12 cellular contexts compared by ENCODE assay signal in the genomic region with DNA sequence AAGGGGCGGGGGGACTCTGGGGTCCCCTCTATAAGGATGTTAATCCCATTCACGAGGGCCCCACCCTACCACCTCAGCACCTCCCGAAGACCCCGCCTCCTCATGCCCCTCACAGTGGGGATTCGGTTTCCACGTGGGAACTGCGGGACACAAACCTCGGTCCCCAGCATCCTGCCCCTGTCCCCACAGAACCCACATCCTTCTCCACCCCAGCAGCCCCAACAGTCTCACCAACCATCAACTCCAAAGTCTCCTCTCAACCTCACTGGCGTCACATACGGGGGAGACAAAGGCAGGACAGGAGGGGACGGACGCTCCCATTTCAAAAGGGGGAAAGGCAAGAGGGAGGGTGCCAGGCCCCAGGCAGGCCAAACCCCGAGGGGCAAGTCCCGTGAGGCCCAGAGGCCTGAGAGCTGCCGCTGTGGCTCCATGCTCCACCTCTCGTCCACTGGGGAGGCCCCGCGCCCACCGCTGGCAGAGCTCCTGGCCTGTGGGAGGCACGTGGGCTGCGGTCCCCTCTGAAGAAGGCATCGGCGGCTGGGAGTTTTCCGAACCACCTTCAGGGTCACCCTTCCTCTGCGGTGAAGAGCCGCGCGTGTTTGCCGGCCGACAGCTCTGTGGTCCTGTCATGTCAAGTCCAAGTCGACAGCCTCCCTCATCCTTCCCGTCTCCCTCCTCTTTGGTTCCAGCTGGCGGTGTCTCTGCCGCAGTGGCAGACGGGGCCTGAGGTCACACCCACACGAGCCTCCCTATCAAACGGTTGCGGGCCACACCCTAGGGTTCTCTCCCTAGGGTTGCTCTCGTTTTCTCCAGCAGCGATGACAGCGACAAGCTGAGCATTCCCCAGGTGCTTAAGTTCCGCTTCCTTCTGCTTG.
DNase-seq lines count a peak whose midpoint lies in the region; ATAC-seq and TF ChIP-seq lines count a peak whose summit lies in the region.
"Had no signal": no experiment of that assay in that cellular context is flagged by ENCODE, and none has a peak within 500 bp of the region (broad histone marks: within the 10 kb centered on the region; RNA-seq: fewer than 3 reads in every experiment).

No MANE protein-coding gene starts in this region.

- no peaks in the 10 kb centered on the region for H3K4me1 ChIP-seq in mesendoderm (ENCODE audit: control insufficient read depth, low read depth, low read length)
- H3K4me1 ChIP-seq: gastroesophageal sphincter had no signal

- H2BK5ac ChIP-seq in mesendoderm (ENCODE audit: low read length) = no peak overlapping the region

- H3K4me3 ChIP-seq in mesendoderm (ENCODE audit: low read length) = no peak overlapping the region
- H3K4me3 ChIP-seq: gastroesophageal sphincter had no signal

- peak overlapping the region; percentile 12 for H3K56ac ChIP-seq in mesendoderm (ENCODE audit: low read length)

- no peak overlapping the region for H3K4me2 ChIP-seq in mesendoderm (ENCODE audit: low read length)

- H2AK5ac ChIP-seq in mesendoderm (ENCODE audit: low read length) = no peak overlapping the region

- no peak overlapping the region for H3K18ac ChIP-seq in mesendoderm (ENCODE audit: low read length)

- no peak for TF ChIP-seq CTCF in type B pancreatic cell (conservative IDR thresholded peaks at IDR 0.05)

- H3K23ac ChIP-seq in mesendoderm (ENCODE audit: low read length) = no peak overlapping the region

- no peak overlapping the region for H3K4ac ChIP-seq in mesendoderm (ENCODE audit: low read depth, low read length)

- intact Hi-C loops in activated T-helper 1 cell treated with anti-CD3 and anti-CD28 coated beads, Interleukin-12 subunit alpha, Interleukin-12 subunit beta, Interleukin-2, Interleukin-4 antibody, amounts not matched to agents 30 ng/mL and 10 ng/mL and 1 ng/mL, durations not matched to agents 14 hours and 24 hours and 36 hours (cut with micrococcal nuclease) = no loop called here

- no peaks in the 10 kb centered on the region for H3K79me1 ChIP-seq in mesendoderm (ENCODE audit: low read length)

- no peak overlapping the region for H4K5ac ChIP-seq in mesendoderm (ENCODE audit: low read length)

- H3K36me3 ChIP-seq in mesendoderm (ENCODE audit: control insufficient read depth, insufficient read depth, low read length) = no peaks in the 10 kb centered on the region
- H3K36me3 ChIP-seq: gastroesophageal sphincter had no signal

- no CpG with 5 or more reads among the region's 42 CpGs for WGBS in mesendoderm (ENCODE audit: extremely low coverage, insufficient coverage, low lambda C conversion rate)

- peak; percentile 7 for DNase-seq in activated naive CD4-positive, alpha-beta T cell treated with anti-CD3 and anti-CD28 coated beads, Interleukin-2, amount 50 U/mL, for 16 hours
- DNase-seq in activated naive CD4-positive, alpha-beta T cell (lab: John Stamatoyannopoulos, UW) = no peak
- DNase-seq in activated T-helper 1 cell treated with anti-CD3 and anti-CD28 coated beads, Interleukin-12 subunit alpha, Interleukin-12 subunit beta, Interleukin-2, Interleukin-4 antibody, amounts not matched to agents 30 ng/mL and 10 ng/mL and 1 ng/mL, durations not matched to agents 14 hours and 24 hours and 36 hours (ENCODE audit: low spot score) = no peak
- DNase-seq in mesendoderm (no peak), type B pancreatic cell (ENCODE audit: extremely low spot score, unreplicated experiment) (peak; percentile 64), DMS153 treated with DMSO at 0.1 percent for 48 hours (lab: John Stamatoyannopoulos, UW; ENCODE audit: unreplicated experiment) (no peak)
- DNase-seq: midbrain, NCI-H1417 treated with DMSO at 0.1 percent for 48 hours had no signal

- no peaks in the 10 kb centered on the region for H3K9me3 Mint-ChIP-seq in activated T-helper 1 cell treated with anti-CD3 and anti-CD28 coated beads, Interleukin-12 subunit alpha, Interleukin-12 subunit beta, Interleukin-2, Interleukin-4 antibody, amounts not matched to agents 30 ng/mL and 10 ng/mL and 1 ng/mL, durations not matched to agents 14 hours and 24 hours and 36 hours
- H3K9me3 Mint-ChIP-seq in type B pancreatic cell = no peaks in the 10 kb centered on the region

- peak overlapping the region; percentile 39 for H3K4me3 Mint-ChIP-seq in activated T-helper 1 cell treated with anti-CD3 and anti-CD28 coated beads, Interleukin-12 subunit alpha, Interleukin-12 subunit beta, Interleukin-2, Interleukin-4 antibody, amounts not matched to agents 30 ng/mL and 10 ng/mL and 1 ng/mL, durations not matched to agents 14 hours and 24 hours and 36 hours
- H3K4me3 Mint-ChIP-seq in type B pancreatic cell = no peak overlapping the region

- no peaks in the 10 kb centered on the region for H3K79me2 ChIP-seq in mesendoderm (ENCODE audit: control insufficient read depth, insufficient read depth, low read length)

- H3K27ac ChIP-seq in mesendoderm (ENCODE audit: low read depth, low read length) = no peak overlapping the region
- H3K27ac ChIP-seq: gastroesophageal sphincter had no signal

- no peaks in the 10 kb centered on the region for H3K27me3 Mint-ChIP-seq in activated T-helper 1 cell treated with anti-CD3 and anti-CD28 coated beads, Interleukin-12 subunit alpha, Interleukin-12 subunit beta, Interleukin-2, Interleukin-4 antibody, amounts not matched to agents 30 ng/mL and 10 ng/mL and 1 ng/mL, durations not matched to agents 14 hours and 24 hours and 36 hours (ENCODE audit: insufficient read depth)
- H3K27me3 Mint-ChIP-seq in type B pancreatic cell = peaks cover 3% of the 10 kb centered on the region

- peaks cover 17% of the 10 kb centered on the region for H3K4me1 Mint-ChIP-seq in activated T-helper 1 cell treated with anti-CD3 and anti-CD28 coated beads, Interleukin-12 subunit alpha, Interleukin-12 subunit beta, Interleukin-2, Interleukin-4 antibody, amounts not matched to agents 30 ng/mL and 10 ng/mL and 1 ng/mL, durations not matched to agents 14 hours and 24 hours and 36 hours (ENCODE audit: low read depth)
- H3K4me1 Mint-ChIP-seq in type B pancreatic cell (ENCODE audit: unreplicated experiment) = peaks cover 18% of the 10 kb centered on the region

- H2BK120ac ChIP-seq in mesendoderm (ENCODE audit: low read depth, low read length) = no peak overlapping the region

- no peak overlapping the region for H2BK15ac ChIP-seq in mesendoderm (replicated peaks; ENCODE audit: low read depth)

- no peaks in the 10 kb centered on the region for H3K36me3 Mint-ChIP-seq in activated T-helper 1 cell treated with anti-CD3 and anti-CD28 coated beads, Interleukin-12 subunit alpha, Interleukin-12 subunit beta, Interleukin-2, Interleukin-4 antibody, amounts not matched to agents 30 ng/mL and 10 ng/mL and 1 ng/mL, durations not matched to agents 14 hours and 24 hours and 36 hours (ENCODE audit: low read depth)
- no peaks in the 10 kb centered on the region for H3K36me3 Mint-ChIP-seq in type B pancreatic cell

- no peak overlapping the region for H4K8ac ChIP-seq in mesendoderm (ENCODE audit: low read depth, low read length)

- H3K27ac Mint-ChIP-seq in activated T-helper 1 cell treated with anti-CD3 and anti-CD28 coated beads, Interleukin-12 subunit alpha, Interleukin-12 subunit beta, Interleukin-2, Interleukin-4 antibody, amounts not matched to agents 30 ng/mL and 10 ng/mL and 1 ng/mL, durations not matched to agents 14 hours and 24 hours and 36 hours = no peak overlapping the region
- no peak overlapping the region for H3K27ac Mint-ChIP-seq in type B pancreatic cell

- H3K9ac ChIP-seq in mesendoderm (ENCODE audit: low read length) = no peak overlapping the region

- ATAC-seq in GM18909 (IDR thresholded peaks at IDR 0.05; ENCODE audit: poor library complexity, unreplicated experiment) = no peak
- ATAC-seq in HG02798 (IDR thresholded peaks at IDR 0.05; ENCODE audit: poor library complexity, unreplicated experiment) = no peak
- ATAC-seq: gastroesophageal sphincter, Panc1 had no signal

- H3K27me3 ChIP-seq in mesendoderm (ENCODE audit: insufficient read depth, low read length, poor library complexity) = no peaks in the 10 kb centered on the region
- H3K27me3 ChIP-seq: gastroesophageal sphincter had no signal

Comparison
In these comparisons a context has a peak if more than half of its experiments do, and no peak if none do; other contexts are left out.
1. DNase-seq: peak in activated naive CD4-positive, alpha-beta T cell treated with anti-CD3 and anti-CD28 coated beads, Interleukin-2, amount 50 U/mL, for 16 hours (single experiment) and type B pancreatic cell (single experiment); none in activated naive CD4-positive, alpha-beta T cell (0 of 4), activated T-helper 1 cell treated with anti-CD3 and anti-CD28 coated beads, Interleukin-12 subunit alpha, Interleukin-12 subunit beta, Interleukin-2, Interleukin-4 antibody, amounts not matched to agents 30 ng/mL and 10 ng/mL and 1 ng/mL, durations not matched to agents 14 hours and 24 hours and 36 hours (single experiment), mesendoderm (single experiment) and DMS153 treated with DMSO at 0.1 percent for 48 hours (single experiment).